ENCODE assay signal across 19 cellular contexts in the genomic region with DNA sequence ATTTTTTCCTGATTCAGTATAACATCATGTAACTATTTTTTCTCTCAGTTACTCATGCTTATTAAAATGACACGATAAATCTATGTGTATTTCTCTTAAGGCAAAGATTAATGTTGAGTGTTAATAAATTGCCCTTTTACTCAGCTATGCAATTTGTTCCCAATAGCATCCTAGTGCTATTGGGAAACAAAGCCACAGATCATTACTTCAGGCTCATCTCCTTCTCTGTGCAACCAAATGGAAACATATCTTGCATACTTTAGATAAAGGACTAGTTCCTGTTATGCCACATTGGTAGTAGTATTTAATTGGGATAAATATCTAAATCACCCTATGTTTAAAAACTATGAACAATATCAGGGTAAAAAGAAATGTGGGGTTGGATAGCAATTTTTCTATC.
"Had no signal": no experiment of that assay in that cellular context is flagged by ENCODE, and none has a peak within 500 bp of the region (broad histone marks: within the 10 kb centered on the region; RNA-seq: fewer than 3 reads in every experiment).

No MANE protein-coding gene starts in this region.

- DNase-seq: esophagus squamous epithelium; foreskin fibroblast; glutamatergic neuron; immature natural killer cell; kidney; left colon; left ventricle myocardium superior; mesenchymal stem cell; midbrain; occipital lobe; retina; right lobe of liver; stimulated activated CD4-positive, alpha-beta T cell treated with anti-CD3 and anti-CD28 coated beads, Interleukin-4, amount 100 ng/mL, for 1 hour; stimulated activated CD8-positive, alpha-beta memory T cell treated with anti-CD3 and anti-CD28 coated beads, Interleukin-4, amount 100 ng/mL, for 48 hours; stimulated activated naive CD8-positive, alpha-beta T cell treated with anti-CD3 and anti-CD28 coated beads, Interleukin-15, Interleukin-2, amounts not matched to agents 100 U/mL and 50 U/mL, for 24 hours; thyroid gland had no signal

- ATAC-seq: gastroesophageal sphincter; left colon; left ventricle myocardium superior; natural killer cell treated with Interleukin-12 subunit alpha and Interleukin-12 subunit beta and Interleukin-15 and Interleukin-18, amount 100 ng/mL, for 72 hours; right lobe of liver; stimulated activated effector memory CD8-positive, alpha-beta T cell treated with anti-CD3 and anti-CD28 coated beads, Interleukin-12 subunit alpha, Interleukin-12 subunit beta, amount 100 ng/mL, for 72 hours; stimulated activated naive CD8-positive, alpha-beta T cell treated with anti-CD3 and anti-CD28 coated beads, Interleukin-15, Interleukin-2, amounts not matched to agents 100 U/mL and 50 U/mL, for 24 hours had no signal
